In genomic region chr18:48136544-48137353, GRCh38 we compare ENCODE assay signal across 8 cellular contexts.
DNase-seq lines count a peak whose midpoint lies in the region; ATAC-seq and TF ChIP-seq lines count a peak whose summit lies in the region.

No MANE protein-coding gene starts in this region.

- DNase-seq in NCI-H748 (lab: John Stamatoyannopoulos, UW; ENCODE audit: unreplicated experiment) (peak; percentile 28), NCI-H748 treated with DMSO at 0.1 percent for 48 hours (lab: John Stamatoyannopoulos, UW) (no peak), body of pancreas (peak; percentile 27 to 49 (median 38)), left colon (peak; percentile 62 to 70), suprapubic skin (ENCODE audit: low spot score in 2 of 2) (no peak), GM10266 (ENCODE audit: extremely low spot score) (no peak)

- H3K36me3 ChIP-seq in body of pancreas (replicated peaks in 1 of 2; ENCODE audit: insufficient read depth in 1 of 2, low read depth in 2 of 2) (no peaks in the 10 kb centered on the region), suprapubic skin (no peaks in the 10 kb centered on the region)

- TF ChIP-seq EP300 in suprapubic skin (IDR thresholded peaks at IDR 0.05): no peak

- TF ChIP-seq POLR2A in body of pancreas (IDR thresholded peaks at IDR 0.05) (peak in 2 of 3 donors; percentile 16 to 31), suprapubic skin (IDR thresholded peaks at IDR 0.05) (no peak)

- H3K27ac ChIP-seq in body of pancreas (peak overlapping the region in 3 of 4 donors; percentile 39 to 76 (median 67)), suprapubic skin (peak overlapping the region; percentile 92)

- H3K27me3 ChIP-seq in body of pancreas: no peaks in the 10 kb centered on the region
- peaks cover 5% of the 10 kb centered on the region for H3K27me3 ChIP-seq in suprapubic skin

- TF ChIP-seq CTCF in body of pancreas (IDR thresholded peaks at IDR 0.05) (no peak), suprapubic skin (IDR thresholded peaks at IDR 0.05) (no peak), GM10266 (IDR thresholded peaks at IDR 0.05; ENCODE audit: control insufficient read depth, insufficient read depth, low read depth, missing control alignments) (no peak)

- whole genome bisulfite sequencing in body of pancreas, 2 donors: 6 to 63% methylated on average over 7 to 46 of the region's 73 CpGs
- WGBS in suprapubic skin: 9% methylated on average over 25 of the region's 73 CpGs

- peak; percentile 36 for ATAC-seq in body of pancreas
- peak; percentile 13 for ATAC-seq in left colon
- no peak for ATAC-seq in HG02642 (IDR thresholded peaks at IDR 0.05; ENCODE audit: poor library complexity, unreplicated experiment)
- no peak for ATAC-seq in GM21367 (IDR thresholded peaks at IDR 0.05; ENCODE audit: unreplicated experiment)

- H3K4me1 ChIP-seq in body of pancreas (peaks cover 58% of the 10 kb centered on the region), suprapubic skin (peaks cover 82% of the 10 kb centered on the region)

- no peaks in the 10 kb centered on the region for H3K9me3 ChIP-seq in body of pancreas
- H3K9me3 ChIP-seq in suprapubic skin: no peaks in the 10 kb centered on the region

- peak overlapping the region; percentile 25 to 39 for H3K4me3 ChIP-seq in body of pancreas
- peak overlapping the region; percentile 83 for H3K4me3 ChIP-seq in suprapubic skin

- intact Hi-C loops in body of pancreas (cut with DNase I): no loop called here
- intact Hi-C loops in left colon (cut with DNase I, micrococcal nuclease): no loop called here

Comparison
In these comparisons a context has a peak if more than half of its experiments do, and no peak if none do; other contexts are left out.
1. DNase-seq: peak in NCI-H748 (single experiment), body of pancreas (4 of 4) and left colon (2 of 2); none in NCI-H748 treated with DMSO at 0.1 percent for 48 hours (single experiment), suprapubic skin (0 of 2) and GM10266 (single experiment).
2. ATAC-seq: peak in body of pancreas (single experiment) and left colon (single experiment); none in HG02642 (single experiment) and GM21367 (single experiment).
3. POLR2A ChIP-seq: peak in body of pancreas (2 of 3); none in suprapubic skin (0 of 2).